ENCODE assay signal across 9 cellular contexts in genomic region chr2:230472619-230473018, GRCh38. TPM values are rescaled to one million over a fixed set of nuclear protein-coding genes. Genes with fewer than 3 reads are reported as not detected.
A peak's percentile ranks its signal among the peaks of the same experiment; 100 is the strongest.
DNase-seq lines count a peak whose midpoint lies in the region; ATAC-seq and TF ChIP-seq lines count a peak whose summit lies in the region.
"Had no signal": no experiment of that assay in that cellular context is flagged by ENCODE, and none has a peak within 500 bp of the region (broad histone marks: within the 10 kb centered on the region; RNA-seq: fewer than 3 reads in every experiment).

No MANE protein-coding gene starts in this region.

- intact Hi-C loops in Calu3 (cut with micrococcal nuclease; ENCODE audit: unreplicated experiment) (no loop called here), Right ventricle myocardium superior (cut with DNase I) (no loop called here)

- H3K27me3 Mint-ChIP-seq in Calu3 (ENCODE audit: unreplicated experiment) (no peaks in the 10 kb centered on the region), IgD-negative memory B cell (no peaks in the 10 kb centered on the region)

- no peak for ATAC-seq in Right ventricle myocardium superior (ENCODE audit: poor library complexity)

- POLR2A ChIA-PET in GM10248 (lab: Yijun Ruan, JAX), result interaction anchor here (0.6 kb wide), 2 partner anchors 37 to 110 kb away, joined by 3 read pairs; no protein-coding TSS in a partner anchor

- H3K27ac Mint-ChIP-seq in Calu3 (ENCODE audit: unreplicated experiment) (peak overlapping the region; percentile 0), IgD-negative memory B cell (peak overlapping the region; percentile 78 to 88 (median 82))

- no peaks in the 10 kb centered on the region for H3K9me3 Mint-ChIP-seq in Calu3 (ENCODE audit: low read depth, unreplicated experiment)
- H3K9me3 Mint-ChIP-seq in IgD-negative memory B cell, result peaks cover 7 to 40% (median 20%) of the 10 kb centered on the region in 3 donors

- TF ChIP-seq CTCF in Calu3 (IDR thresholded peaks at IDR 0.05; ENCODE audit: unreplicated experiment), result no peak
- no peak for TF ChIP-seq CTCF in GM10248 (IDR thresholded peaks at IDR 0.05; ENCODE audit: control extremely low read depth, extremely low read depth, low read depth, missing control alignments)

- H3K4me3 Mint-ChIP-seq in Calu3 (ENCODE audit: low read depth, unreplicated experiment), result no peak overlapping the region
- peak overlapping the region in 3 of 4 donors; percentile 27 to 40 (median 28) for H3K4me3 Mint-ChIP-seq in IgD-negative memory B cell

- BruUV-seq in Calu3 (replicated peaks; lab: Mats Ljungman, UMichigan), result no TSS peak

- DNase-seq in Calu3 (no peak), non-pigmented ciliary epithelial cell (ENCODE audit: low read depth) (peak; percentile 68), DMS79 treated with DMSO at 0.1 percent for 48 hours (lab: John Stamatoyannopoulos, UW) (no peak), NCI-H2227 treated with DMSO at 0.1 percent for 48 hours (lab: John Stamatoyannopoulos, UW) (no peak), Right ventricle myocardium superior (no peak), GM10248 (ENCODE audit: extremely low spot score) (no peak)
- peak; percentile 18 for DNase-seq in activated naive CD4-positive, alpha-beta T cell treated with anti-CD3 and anti-CD28 coated beads, Interleukin-2, amount 50 U/mL, for 16 hours
- DNase-seq: NCI-H524 treated with DMSO at 0.1 percent for 48 hours had no signal

- H3K36me3 Mint-ChIP-seq in Calu3 (ENCODE audit: insufficient read depth, unreplicated experiment) (peaks cover 14% of the 10 kb centered on the region), IgD-negative memory B cell (peaks cover 49% of the 10 kb centered on the region)

- CTCF ChIA-PET in Calu3 (lab: Charles Lee) (interaction anchor here (0.6 kb wide), 1 partner anchor 21 kb away, joined by 3 read pairs; no protein-coding TSS in a partner anchor), GM10248 (lab: Yijun Ruan, JAX) (interaction anchor here (1.9 to 4.2 kb wide), 2 partner anchors 13 to 138 kb away, joined by 4 to 17 read pairs; no protein-coding TSS in a partner anchor)

- H3K4me1 Mint-ChIP-seq in Calu3 (ENCODE audit: low read depth, unreplicated experiment), result no peaks in the 10 kb centered on the region
- peaks cover 29 to 35% (median 31%) of the 10 kb centered on the region in 3 donors for H3K4me1 Mint-ChIP-seq in IgD-negative memory B cell

RNA-seq across cellular contexts. Expression of gene SP100, which starts 56.6 kb away (rescaled TPM):
- total RNA-seq in Calu3 (2022) (110 and 173 TPM in 2 replicates), Right ventricle myocardium superior (50.9 TPM)
- 288 TPM for polyA plus RNA-seq in IgD-negative memory B cell

Comparison
In these comparisons a context has a peak if more than half of its experiments do, and no peak if none do; other contexts are left out.
1. DNase-seq: peak in activated naive CD4-positive, alpha-beta T cell treated with anti-CD3 and anti-CD28 coated beads, Interleukin-2, amount 50 U/mL, for 16 hours (single experiment) and non-pigmented ciliary epithelial cell (single experiment); none in Calu3 (single experiment), DMS79 treated with DMSO at 0.1 percent for 48 hours (single experiment), NCI-H2227 treated with DMSO at 0.1 percent for 48 hours (single experiment), Right ventricle myocardium superior (single experiment) and GM10248 (single experiment).